1 cellular context compared by ENCODE assay signal in the genomic region with DNA sequence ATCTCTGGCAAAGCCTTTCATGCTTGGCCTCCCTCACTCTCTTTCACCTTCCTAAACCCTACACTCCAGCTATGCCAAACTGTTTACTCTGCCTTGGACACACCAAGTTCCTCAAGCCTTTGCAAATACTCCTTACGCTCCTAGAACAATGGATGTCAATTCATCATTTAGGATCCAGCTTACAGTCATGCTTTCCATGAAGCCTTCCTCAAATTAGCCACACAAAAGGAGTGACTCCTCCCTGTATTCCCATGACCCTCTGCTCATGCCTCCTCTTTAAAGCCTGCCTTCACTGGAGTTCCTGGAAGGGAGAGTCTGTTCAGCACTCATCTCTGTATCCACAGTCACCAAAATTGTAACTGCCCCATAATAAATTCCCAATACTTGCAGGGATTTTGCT.
TF ChIP-seq lines count a peak whose summit lies in the region.

No MANE protein-coding gene starts in this region.

TF ChIP-seq in GM12878, 131 proteins besides CTCF, POLR2A, EP300 and RAD21 (continued from another document):
- TF ChIP-seq, protein P1, sequence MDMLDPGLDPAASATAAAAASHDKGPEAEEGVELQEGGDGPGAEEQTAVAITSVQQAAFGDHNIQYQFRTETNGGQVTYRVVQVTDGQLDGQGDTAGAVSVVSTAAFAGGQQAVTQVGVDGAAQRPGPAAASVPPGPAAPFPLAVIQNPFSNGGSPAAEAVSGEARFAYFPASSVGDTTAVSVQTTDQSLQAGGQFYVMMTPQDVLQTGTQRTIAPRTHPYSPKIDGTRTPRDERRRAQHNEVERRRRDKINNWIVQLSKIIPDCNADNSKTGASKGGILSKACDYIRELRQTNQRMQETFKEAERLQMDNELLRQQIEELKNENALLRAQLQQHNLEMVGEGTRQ (IDR thresholded peaks at IDR 0.05; ENCODE audit: borderline replicate concordance, low read depth, low read length) = no peak
- TF ChIP-seq SPI1 (IDR thresholded peaks at IDR 0.05; ENCODE audit: borderline replicate concordance, insufficient read depth, low read depth, low read length) (no peak), KAT2A (conservative IDR thresholded peaks at IDR 0.05; ENCODE audit: control insufficient read depth, low read depth, low read length) (no peak), TCF12 (IDR thresholded peaks at IDR 0.05; ENCODE audit: low read depth, low read length) (no peak), EGR1 (IDR thresholded peaks at IDR 0.05; ENCODE audit: borderline replicate concordance in 1 of 2, low read depth in 2 of 2, low read length in 2 of 2) (no peak), FOS (IDR thresholded peaks at IDR 0.05; ENCODE audit: borderline replicate concordance, extremely low read depth, insufficient read length) (no peak), DPF2 (IDR thresholded peaks at IDR 0.05) (no peak), IRF4 (IDR thresholded peaks at IDR 0.05; ENCODE audit: low read depth, low read length) (no peak), ZNF24 (IDR thresholded peaks at IDR 0.05) (no peak)
- TF ChIP-seq, protein P2, sequence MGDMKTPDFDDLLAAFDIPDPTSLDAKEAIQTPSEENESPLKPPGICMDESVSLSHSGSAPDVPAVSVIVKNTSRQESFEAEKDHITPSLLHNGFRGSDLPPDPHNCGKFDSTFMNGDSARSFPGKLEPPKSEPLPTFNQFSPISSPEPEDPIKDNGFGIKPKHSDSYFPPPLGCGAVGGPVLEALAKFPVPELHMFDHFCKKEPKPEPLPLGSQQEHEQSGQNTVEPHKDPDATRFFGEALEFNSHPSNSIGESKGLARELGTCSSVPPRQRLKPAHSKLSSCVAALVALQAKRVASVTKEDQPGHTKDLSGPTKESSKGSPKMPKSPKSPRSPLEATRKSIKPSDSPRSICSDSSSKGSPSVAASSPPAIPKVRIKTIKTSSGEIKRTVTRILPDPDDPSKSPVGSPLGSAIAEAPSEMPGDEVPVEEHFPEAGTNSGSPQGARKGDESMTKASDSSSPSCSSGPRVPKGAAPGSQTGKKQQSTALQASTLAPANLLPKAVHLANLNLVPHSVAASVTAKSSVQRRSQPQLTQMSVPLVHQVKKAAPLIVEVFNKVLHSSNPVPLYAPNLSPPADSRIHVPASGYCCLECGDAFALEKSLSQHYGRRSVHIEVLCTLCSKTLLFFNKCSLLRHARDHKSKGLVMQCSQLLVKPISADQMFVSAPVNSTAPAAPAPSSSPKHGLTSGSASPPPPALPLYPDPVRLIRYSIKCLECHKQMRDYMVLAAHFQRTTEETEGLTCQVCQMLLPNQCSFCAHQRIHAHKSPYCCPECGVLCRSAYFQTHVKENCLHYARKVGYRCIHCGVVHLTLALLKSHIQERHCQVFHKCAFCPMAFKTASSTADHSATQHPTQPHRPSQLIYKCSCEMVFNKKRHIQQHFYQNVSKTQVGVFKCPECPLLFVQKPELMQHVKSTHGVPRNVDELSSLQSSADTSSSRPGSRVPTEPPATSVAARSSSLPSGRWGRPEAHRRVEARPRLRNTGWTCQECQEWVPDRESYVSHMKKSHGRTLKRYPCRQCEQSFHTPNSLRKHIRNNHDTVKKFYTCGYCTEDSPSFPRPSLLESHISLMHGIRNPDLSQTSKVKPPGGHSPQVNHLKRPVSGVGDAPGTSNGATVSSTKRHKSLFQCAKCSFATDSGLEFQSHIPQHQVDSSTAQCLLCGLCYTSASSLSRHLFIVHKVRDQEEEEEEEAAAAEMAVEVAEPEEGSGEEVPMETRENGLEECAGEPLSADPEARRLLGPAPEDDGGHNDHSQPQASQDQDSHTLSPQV (IDR thresholded peaks at IDR 0.05) = no peak
- TF ChIP-seq, protein P3, sequence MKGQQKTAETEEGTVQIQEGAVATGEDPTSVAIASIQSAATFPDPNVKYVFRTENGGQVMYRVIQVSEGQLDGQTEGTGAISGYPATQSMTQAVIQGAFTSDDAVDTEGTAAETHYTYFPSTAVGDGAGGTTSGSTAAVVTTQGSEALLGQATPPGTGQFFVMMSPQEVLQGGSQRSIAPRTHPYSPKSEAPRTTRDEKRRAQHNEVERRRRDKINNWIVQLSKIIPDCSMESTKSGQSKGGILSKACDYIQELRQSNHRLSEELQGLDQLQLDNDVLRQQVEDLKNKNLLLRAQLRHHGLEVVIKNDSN (IDR thresholded peaks at IDR 0.05; ENCODE audit: borderline replicate concordance, extremely low read length, insufficient read depth, low read depth, low read length) = no peak
- TF ChIP-seq, protein P4, sequence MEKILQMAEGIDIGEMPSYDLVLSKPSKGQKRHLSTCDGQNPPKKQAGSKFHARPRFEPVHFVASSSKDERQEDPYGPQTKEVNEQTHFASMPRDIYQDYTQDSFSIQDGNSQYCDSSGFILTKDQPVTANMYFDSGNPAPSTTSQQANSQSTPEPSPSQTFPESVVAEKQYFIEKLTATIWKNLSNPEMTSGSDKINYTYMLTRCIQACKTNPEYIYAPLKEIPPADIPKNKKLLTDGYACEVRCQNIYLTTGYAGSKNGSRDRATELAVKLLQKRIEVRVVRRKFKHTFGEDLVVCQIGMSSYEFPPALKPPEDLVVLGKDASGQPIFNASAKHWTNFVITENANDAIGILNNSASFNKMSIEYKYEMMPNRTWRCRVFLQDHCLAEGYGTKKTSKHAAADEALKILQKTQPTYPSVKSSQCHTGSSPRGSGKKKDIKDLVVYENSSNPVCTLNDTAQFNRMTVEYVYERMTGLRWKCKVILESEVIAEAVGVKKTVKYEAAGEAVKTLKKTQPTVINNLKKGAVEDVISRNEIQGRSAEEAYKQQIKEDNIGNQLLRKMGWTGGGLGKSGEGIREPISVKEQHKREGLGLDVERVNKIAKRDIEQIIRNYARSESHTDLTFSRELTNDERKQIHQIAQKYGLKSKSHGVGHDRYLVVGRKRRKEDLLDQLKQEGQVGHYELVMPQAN (conservative IDR thresholded peaks at IDR 0.05) = no peak
- TF ChIP-seq, protein P5, sequence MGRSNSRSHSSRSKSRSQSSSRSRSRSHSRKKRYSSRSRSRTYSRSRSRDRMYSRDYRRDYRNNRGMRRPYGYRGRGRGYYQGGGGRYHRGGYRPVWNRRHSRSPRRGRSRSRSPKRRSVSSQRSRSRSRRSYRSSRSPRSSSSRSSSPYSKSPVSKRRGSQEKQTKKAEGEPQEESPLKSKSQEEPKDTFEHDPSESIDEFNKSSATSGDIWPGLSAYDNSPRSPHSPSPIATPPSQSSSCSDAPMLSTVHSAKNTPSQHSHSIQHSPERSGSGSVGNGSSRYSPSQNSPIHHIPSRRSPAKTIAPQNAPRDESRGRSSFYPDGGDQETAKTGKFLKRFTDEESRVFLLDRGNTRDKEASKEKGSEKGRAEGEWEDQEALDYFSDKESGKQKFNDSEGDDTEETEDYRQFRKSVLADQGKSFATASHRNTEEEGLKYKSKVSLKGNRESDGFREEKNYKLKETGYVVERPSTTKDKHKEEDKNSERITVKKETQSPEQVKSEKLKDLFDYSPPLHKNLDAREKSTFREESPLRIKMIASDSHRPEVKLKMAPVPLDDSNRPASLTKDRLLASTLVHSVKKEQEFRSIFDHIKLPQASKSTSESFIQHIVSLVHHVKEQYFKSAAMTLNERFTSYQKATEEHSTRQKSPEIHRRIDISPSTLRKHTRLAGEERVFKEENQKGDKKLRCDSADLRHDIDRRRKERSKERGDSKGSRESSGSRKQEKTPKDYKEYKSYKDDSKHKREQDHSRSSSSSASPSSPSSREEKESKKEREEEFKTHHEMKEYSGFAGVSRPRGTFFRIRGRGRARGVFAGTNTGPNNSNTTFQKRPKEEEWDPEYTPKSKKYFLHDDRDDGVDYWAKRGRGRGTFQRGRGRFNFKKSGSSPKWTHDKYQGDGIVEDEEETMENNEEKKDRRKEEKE (IDR thresholded peaks at IDR 0.05) = no peak
- TF ChIP-seq, protein P6, sequence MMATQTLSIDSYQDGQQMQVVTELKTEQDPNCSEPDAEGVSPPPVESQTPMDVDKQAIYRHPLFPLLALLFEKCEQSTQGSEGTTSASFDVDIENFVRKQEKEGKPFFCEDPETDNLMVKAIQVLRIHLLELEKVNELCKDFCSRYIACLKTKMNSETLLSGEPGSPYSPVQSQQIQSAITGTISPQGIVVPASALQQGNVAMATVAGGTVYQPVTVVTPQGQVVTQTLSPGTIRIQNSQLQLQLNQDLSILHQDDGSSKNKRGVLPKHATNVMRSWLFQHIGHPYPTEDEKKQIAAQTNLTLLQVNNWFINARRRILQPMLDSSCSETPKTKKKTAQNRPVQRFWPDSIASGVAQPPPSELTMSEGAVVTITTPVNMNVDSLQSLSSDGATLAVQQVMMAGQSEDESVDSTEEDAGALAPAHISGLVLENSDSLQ (IDR thresholded peaks at IDR 0.05) = no peak
